ENCODE assay signal across 9 cellular contexts in the genomic region with DNA sequence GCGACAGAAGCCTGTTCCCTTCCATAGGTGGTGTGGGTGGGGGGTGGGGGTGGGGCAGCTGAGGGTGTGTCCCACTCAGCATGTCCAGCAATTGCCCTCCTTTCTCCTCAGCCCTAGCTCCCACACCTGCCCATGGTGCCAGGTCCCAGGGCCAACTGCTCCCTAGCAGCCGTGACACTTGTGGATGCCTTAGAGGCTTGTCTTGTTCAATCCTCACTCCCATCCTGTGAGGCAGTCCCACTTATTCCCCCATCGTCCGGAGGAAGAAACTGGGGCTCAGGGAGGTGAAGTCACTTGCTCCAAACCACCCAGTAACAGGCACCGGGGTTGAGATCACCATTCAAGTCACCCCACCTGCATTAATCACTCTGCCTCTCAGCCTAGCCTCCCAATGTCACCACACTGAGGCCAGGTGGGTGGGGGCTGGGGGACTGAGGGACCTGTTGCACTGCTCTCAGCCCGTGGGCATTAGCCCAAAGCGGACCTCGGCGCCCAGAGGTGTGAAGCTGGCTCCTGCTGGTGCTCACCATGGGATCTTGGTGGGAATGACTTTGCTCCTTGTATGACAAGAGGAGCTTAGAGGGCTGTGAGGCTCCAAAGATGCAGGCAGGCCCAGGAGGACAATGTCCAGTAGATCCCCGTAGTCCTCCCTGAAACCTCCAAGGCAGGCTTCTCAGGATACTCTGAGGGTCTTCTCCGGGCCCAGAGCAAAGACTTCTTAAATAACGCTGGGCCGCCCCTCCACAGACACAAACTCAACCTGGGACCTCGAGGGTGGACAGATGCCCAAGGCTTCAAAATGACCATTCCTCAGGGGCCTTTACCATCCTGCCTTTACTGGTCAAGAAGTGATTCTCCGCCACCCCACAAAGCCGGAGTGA. TPM values are rescaled to one million over a fixed set of nuclear protein-coding genes. Genes with fewer than 3 reads are reported as not detected.
DNase-seq lines count a peak whose midpoint lies in the region; ATAC-seq and TF ChIP-seq lines count a peak whose summit lies in the region.
"Had no signal": no experiment of that assay in that cellular context is flagged by ENCODE, and none has a peak within 500 bp of the region (broad histone marks: within the 10 kb centered on the region; RNA-seq: fewer than 3 reads in every experiment).

No MANE protein-coding gene starts in this region.

- no peak for ATAC-seq in left cardiac atrium
- no peak for ATAC-seq in right lobe of liver

- TF ChIP-seq POLR2A in right lobe of liver (IDR thresholded peaks at IDR 0.05) = no peak

- in situ Hi-C loops in astrocyte of the spinal cord (cut with HindIII; ENCODE audit: low sequenced_read_pairs) = no loop called here

- H3K9me3 ChIP-seq in cardiac muscle cell (ENCODE audit: low read depth) (no peaks in the 10 kb centered on the region), right lobe of liver (no peaks in the 10 kb centered on the region)

- H3K36me3 ChIP-seq in cardiac muscle cell = peaks cover 15% of the 10 kb centered on the region
- H3K36me3 ChIP-seq in right lobe of liver = no peaks in the 10 kb centered on the region

- no peak for TF ChIP-seq CTCF in cardiac muscle cell (IDR thresholded peaks at IDR 0.05; ENCODE audit: low read depth, low read length)
- no peak for TF ChIP-seq CTCF in astrocyte of the spinal cord (IDR thresholded peaks at IDR 0.05; ENCODE audit: low read depth, low read length)
- TF ChIP-seq CTCF in right lobe of liver (IDR thresholded peaks at IDR 0.05) = no peak

- H3K4me3 ChIP-seq in cardiac muscle cell (peak overlapping the region; percentile 84), astrocyte of the spinal cord (ENCODE audit: low read depth, low read length) (peak overlapping the region; percentile 73), right lobe of liver (no peak overlapping the region)

- no peaks in the 10 kb centered on the region for H3K27me3 ChIP-seq in cardiac muscle cell
- H3K27me3 ChIP-seq in right lobe of liver = no peaks in the 10 kb centered on the region

- intact Hi-C loops in left cardiac atrium (cut with DNase I) = loop anchor here in 1 of 2 donors (5.0 kb wide), 1 partner anchor 60 kb away; no protein-coding TSS in a partner anchor
- intact Hi-C loops in right lobe of liver (cut with DNase I) = no loop called here

- peaks cover 12% of the 10 kb centered on the region for H3K4me1 ChIP-seq in cardiac muscle cell (ENCODE audit: low read depth)
- H3K4me1 ChIP-seq in right lobe of liver = peaks cover 0 to 4% (median 0%) of the 10 kb centered on the region in 4 donors

- WGBS in right lobe of liver (ENCODE audit: insufficient coverage, low coverage, low lambda C conversion rate, missing lambda C conversion rate) = 77% methylated on average over 7 of the region's 16 CpGs

- H3K27ac ChIP-seq in cardiac muscle cell (no peak overlapping the region), right lobe of liver (no peak overlapping the region)

- DNase-seq in cardiac muscle cell (ENCODE audit: low read depth in 1 of 2, low spot score in 1 of 2) = no peak
- no peak for DNase-seq in left cardiac atrium
- DNase-seq in astrocyte of the spinal cord (ENCODE audit: low read depth, low spot score) = no peak
- DNase-seq in right lobe of liver = peak in 2 of 3 donors; percentile 23 to 38
- no peak for DNase-seq in NCI-H2029 treated with DMSO at 0.1 percent for 48 hours (lab: John Stamatoyannopoulos, UW)
- no peak for DNase-seq in dermis blood vessel endothelial cell
- no peak for DNase-seq in iPS-NIHi7 (ENCODE audit: extremely low spot score)
- no peak for DNase-seq in dedifferentiated amniotic fluid mesenchymal stem cell (ENCODE audit: extremely low spot score)
- DNase-seq: NCI-H1436 had no signal

RNA-seq across cellular contexts. Expression of a gene that starts 1.8 kb away (rescaled TPM):
- total RNA-seq in cardiac muscle cell = 214 and 233 TPM in 2 replicates
- 113 and 120 TPM in 2 replicates for polyA plus RNA-seq in cardiac muscle cell
- total RNA-seq in left cardiac atrium = 100 to 1,000 TPM; 114 to 141 TPM
- total RNA-seq in right lobe of liver = 10 to 100 TPM in 1 of 6 experiments, 1 to 10 TPM in 5; 1.1 to 12.5 (median 3.9) TPM
- total RNA-seq in dermis blood vessel endothelial cell = 32.2 and 81.1 TPM in 2 replicates

RNA-seq across cellular contexts. Expression of a gene that starts 4.5 kb away (rescaled TPM):
- total RNA-seq in cardiac muscle cell (1.0 and 23.8 TPM in 2 replicates), left cardiac atrium (10 to 100 TPM; 52.9 to 70.4 TPM), right lobe of liver (1 to 10 TPM in 5 of 6 experiments, under 1 TPM in 1; 0.81 to 8.3 (median 4.3) TPM), dermis blood vessel endothelial cell (1.7 and 2.7 TPM in 2 replicates)
- polyA plus RNA-seq in cardiac muscle cell = 64.7 and 89.3 TPM in 2 replicates

RNA-seq across cellular contexts. Expression of a gene that starts 36.7 kb away (rescaled TPM):
- 0.81 and 2.2 TPM in 2 replicates for total RNA-seq in cardiac muscle cell
- polyA plus RNA-seq in cardiac muscle cell = 0.91 TPM in 1 of 2 replicates, not detected in the other
- 100 to 1,000 TPM; 169 to 195 TPM for total RNA-seq in left cardiac atrium
- total RNA-seq in right lobe of liver = 100 to 1,000 TPM in 3 of 6 experiments, 10 to 100 TPM in 3; 60.7 to 268 (median 92.5) TPM
- total RNA-seq in dermis blood vessel endothelial cell = 462 and 464 TPM in 2 replicates

Comparison
In these comparisons a context has a peak if more than half of its experiments do, and no peak if none do; other contexts are left out.
1. RNA of a gene that starts 36.7 kb away (total RNA-seq): 462 to 464 TPM in dermis blood vessel endothelial cell, 169 to 195 TPM in left cardiac atrium and 60.7 to 268 TPM in right lobe of liver; 0.81 to 2.2 TPM in cardiac muscle cell; every median in the first group is over 10 times any median in the second.
2. DNase-seq: peak in right lobe of liver (2 of 3); none in cardiac muscle cell (0 of 2), left cardiac atrium (single experiment), astrocyte of the spinal cord (single experiment), NCI-H2029 treated with DMSO at 0.1 percent for 48 hours (single experiment), dermis blood vessel endothelial cell (single experiment), iPS-NIHi7 (single experiment) and dedifferentiated amniotic fluid mesenchymal stem cell (single experiment).
3. H3K4me3 ChIP-seq: peak in cardiac muscle cell (single experiment) and astrocyte of the spinal cord (single experiment); none in right lobe of liver (0 of 3).